ENCODE assay signal across 12 cellular contexts in genomic region chr6:137864812-137865508, GRCh38. TPM values are rescaled to one million over a fixed set of nuclear protein-coding genes. Genes with fewer than 3 reads are reported as not detected.
DNase-seq lines count a peak whose midpoint lies in the region; ATAC-seq and TF ChIP-seq lines count a peak whose summit lies in the region.
"Had no signal": no experiment of that assay in that cellular context is flagged by ENCODE, and none has a peak within 500 bp of the region (broad histone marks: within the 10 kb centered on the region; RNA-seq: fewer than 3 reads in every experiment).

No MANE protein-coding gene starts in this region.

- DNase-seq in H7 (peak; percentile 40), OCI-M1 (lab: John Stamatoyannopoulos, UW) (peak; percentile 61), foreskin keratinocyte (no peak), thyroid gland (no peak), cerebellum (ENCODE audit: low spot score) (no peak), GM03348 (ENCODE audit: low spot score) (no peak)
- DNase-seq in stimulated activated CD4-positive, alpha-beta T cell treated with anti-CD3 and anti-CD28 coated beads, Interleukin-4, amount 100 ng/mL, for 4 hours: no peak
- DNase-seq: NCI-H1092 treated with DMSO at 0.1 percent for 48 hours, right cardiac atrium, testis had no signal

- TF ChIP-seq CTCF in foreskin keratinocyte (conservative IDR thresholded peaks at IDR 0.05) (no peak), thyroid gland (IDR thresholded peaks at IDR 0.05) (no peak)

- ATAC-seq in foreskin keratinocyte: no peak
- ATAC-seq: right cardiac atrium, Right ventricle myocardium inferior had no signal

- H3K4me3 ChIP-seq in H7 (ENCODE audit: insufficient read depth, low read depth, low read length): no peak overlapping the region
- no peak overlapping the region for H3K4me3 ChIP-seq in rectal smooth muscle tissue (ENCODE audit: low read length)
- no peak overlapping the region for H3K4me3 ChIP-seq in thyroid gland (replicated peaks in 1 of 3)
- H3K4me3 ChIP-seq: testis had no signal

- intact Hi-C loops in thyroid gland (cut with DNase I): loop anchor here (10.0 kb wide), 1 partner anchor 80 kb away; no protein-coding TSS in a partner anchor

- H3K9me3 ChIP-seq in thyroid gland: no peaks in the 10 kb centered on the region
- H3K9me3 ChIP-seq: testis had no signal

- no peak for TF ChIP-seq POLR2A in thyroid gland (IDR thresholded peaks at IDR 0.05)

- no peak overlapping the region for H3K9ac ChIP-seq in rectal smooth muscle tissue (ENCODE audit: low read length)

- WGBS in thyroid gland, 2 donors: 79 to 82% methylated on average over 4 of the region's 4 CpGs

- H3K4me1 ChIP-seq in foreskin keratinocyte: peaks cover 18% of the 10 kb centered on the region
- H3K4me1 ChIP-seq in rectal smooth muscle tissue (ENCODE audit: control insufficient read depth, insufficient read depth, low read length): peaks cover 24% of the 10 kb centered on the region
- H3K4me1 ChIP-seq in thyroid gland: peaks cover 12% of the 10 kb centered on the region in 2 donors

- peaks cover 19% of the 10 kb centered on the region for H3K27me3 ChIP-seq in H7 (ENCODE audit: control insufficient read depth, insufficient read depth, low read length)
- no peaks in the 10 kb centered on the region for H3K27me3 ChIP-seq in foreskin keratinocyte
- no peaks in the 10 kb centered on the region for H3K27me3 ChIP-seq in rectal smooth muscle tissue (ENCODE audit: control insufficient read depth, insufficient read depth, low read length)
- no peaks in the 10 kb centered on the region for H3K27me3 ChIP-seq in thyroid gland
- H3K27me3 ChIP-seq: testis had no signal

- peak overlapping the region; percentile 99 for H3K27ac ChIP-seq in foreskin keratinocyte
- H3K27ac ChIP-seq in rectal smooth muscle tissue (ENCODE audit: low read depth, low read length): peak overlapping the region; percentile 27
- H3K27ac ChIP-seq in thyroid gland: no peak overlapping the region
- H3K27ac ChIP-seq: testis had no signal

- H3K36me3 ChIP-seq in H7 (replicated peaks; ENCODE audit: control insufficient read depth, insufficient read depth, low read length) (no peaks in the 10 kb centered on the region), rectal smooth muscle tissue (ENCODE audit: control insufficient read depth, insufficient read depth, low read length) (no peaks in the 10 kb centered on the region), thyroid gland (no peaks in the 10 kb centered on the region)

RNA-seq across cellular contexts. Expression of gene TNFAIP3, which starts 2.1 kb away (rescaled TPM):
- 1.2 and 1.7 TPM in 2 replicates for total RNA-seq in H7 (2014; rRNA removed; shearing (Covaris generic))
- total RNA-seq in foreskin keratinocyte (70.7 and 92.9 TPM in 2 replicates), thyroid gland (1 to 10 TPM; 5.9 to 7.8 (median 7.3) TPM), cerebellum (1.6 TPM)
- polyA plus RNA-seq in foreskin keratinocyte: 24.8 and 27.1 TPM in 2 replicates

Comparison
In these comparisons a context has a peak if more than half of its experiments do, and no peak if none do; other contexts are left out.
1. DNase-seq: peak in H7 (single experiment) and OCI-M1 (single experiment); none in foreskin keratinocyte (0 of 2), thyroid gland (0 of 2), cerebellum (single experiment), stimulated activated CD4-positive, alpha-beta T cell treated with anti-CD3 and anti-CD28 coated beads, Interleukin-4, amount 100 ng/mL, for 4 hours (0 of 2) and GM03348 (single experiment).
2. H3K27ac ChIP-seq: peak in foreskin keratinocyte (single experiment) and rectal smooth muscle tissue (single experiment); none in thyroid gland (0 of 3).